29 cellular contexts compared by ENCODE assay signal in genomic region chr20:13321416-13321815, GRCh38.
"Had no signal": no experiment of that assay in that cellular context is flagged by ENCODE, and none has a peak within 500 bp of the region (broad histone marks: within the 10 kb centered on the region; RNA-seq: fewer than 3 reads in every experiment).

No MANE protein-coding gene starts in this region.

- ATAC-seq: activated CD4-positive, CD25-positive, alpha-beta regulatory T cell treated with anti-CD3 and anti-CD28 coated beads, Interleukin-2, amount 50 U/mL, for 24 hours; activated CD8-positive, alpha-beta T cell treated with anti-CD3 and anti-CD28 coated beads for 36 hours; activated T-cell treated with anti-CD3 and anti-CD28 coated beads, Interleukin-2, amount 50 U/mL, for 4 hours; activated T-helper 17 cell treated with anti-CD3 and anti-CD28 coated beads, Interleukin-2, amount 50 U/mL, for 72 hours; body of pancreas; effector memory CD8-positive, alpha-beta T cell; foreskin keratinocyte; T-helper 17 cell had no signal

- DNase-seq: activated B cell treated with CpG ODN at 0.5 μM for 24 hours; activated CD4-positive, alpha-beta T cell treated with anti-CD3 and anti-CD28 coated beads for 48 hours; activated CD4-positive, alpha-beta T cell treated with anti-CD3 and anti-CD28 coated beads, Interleukin-2, amount 50 U/mL, for 1 hour; activated CD4-positive, alpha-beta T cell treated with anti-CD3 and anti-CD28 coated beads, Interleukin-2, amount 50 U/mL, for 48 hours; activated CD8-positive, alpha-beta memory T cell treated with anti-CD3 and anti-CD28 coated beads for 24 hours; activated CD8-positive, alpha-beta T cell treated with anti-CD3 and anti-CD28 coated beads for 36 hours; activated effector memory CD4-positive, alpha-beta T cell treated with Interleukin-2 at 50 U/mL for 16 hours; activated gamma-delta T cell treated with Interleukin-2 at 50 U/mL for 16 hours; activated naive CD4-positive, alpha-beta T cell treated with anti-CD3 and anti-CD28 coated beads, Interleukin-2, amount 50 U/mL, for 16 hours; activated naive CD4-positive, alpha-beta T cell treated with Interleukin-2 at 50 U/mL for 16 hours; activated T-cell treated with anti-CD3 and anti-CD28 coated beads, Interleukin-2, amount 50 U/mL, for 4 hours; amniotic stem cell; aorta; body of pancreas; caudate nucleus; cortex of kidney; dermis blood vessel endothelial cell; effector CD4-positive, alpha-beta T cell; effector memory CD8-positive, alpha-beta T cell; erythroblast; foreskin keratinocyte; T-helper 1 cell; T-helper 17 cell; T1000; WERI-Rb-1 had no signal

- H3K27me3 ChIP-seq: body of pancreas, esophagus muscularis mucosa, foreskin keratinocyte, gastrocnemius medialis had no signal

- H3K36me3 ChIP-seq: esophagus muscularis mucosa, gastrocnemius medialis, WERI-Rb-1 had no signal

- H3K9me3 ChIP-seq: body of pancreas had no signal

- H3K4me3 ChIP-seq: body of pancreas, esophagus muscularis mucosa, gastrocnemius medialis had no signal

- H3K27ac ChIP-seq: body of pancreas, esophagus muscularis mucosa, foreskin keratinocyte, gastrocnemius medialis, WERI-Rb-1 had no signal

- H3K4me1 ChIP-seq: body of pancreas, esophagus muscularis mucosa, foreskin keratinocyte, gastrocnemius medialis had no signal
